In the genomic region with DNA sequence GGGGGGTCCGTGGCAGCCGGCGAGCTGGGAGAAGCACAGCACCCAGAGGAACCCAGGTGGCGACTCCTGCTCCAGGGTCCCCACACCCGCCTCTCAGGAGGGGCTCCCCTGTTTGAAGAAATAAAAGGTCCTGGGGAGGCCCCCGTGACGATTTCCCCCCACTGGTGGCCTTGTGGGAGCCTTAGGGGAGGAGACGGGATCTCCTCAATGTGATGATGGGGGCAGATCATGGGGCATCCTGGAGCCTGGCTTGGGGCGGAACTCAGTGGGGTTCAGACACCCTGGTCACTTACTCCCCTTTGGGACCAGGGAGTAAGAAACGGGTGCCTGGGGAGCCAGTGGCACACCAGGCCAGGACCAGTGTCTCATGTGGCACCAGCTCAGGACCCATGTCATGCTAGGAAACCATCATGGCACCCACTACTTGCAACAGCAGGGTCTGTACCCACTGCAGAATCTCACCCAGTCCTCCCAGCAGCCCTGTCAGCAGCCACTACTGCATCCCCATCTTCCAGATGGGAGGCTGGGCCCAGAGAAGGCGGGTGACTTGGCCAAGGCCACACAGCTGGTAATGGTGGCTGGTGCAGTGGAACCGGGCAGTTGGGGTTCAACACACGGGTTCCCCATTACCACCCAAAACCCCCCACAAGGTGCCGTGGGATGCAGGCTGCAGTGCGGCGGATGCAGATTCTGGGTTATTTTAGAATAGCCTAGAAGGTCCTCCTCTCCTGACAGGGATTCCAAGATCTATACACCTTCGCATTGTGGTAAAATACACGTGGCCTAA, we compare ENCODE assay signal across 22 cellular contexts.
"Had no signal": no experiment of that assay in that cellular context is flagged by ENCODE, and none has a peak within 500 bp of the region (broad histone marks: within the 10 kb centered on the region; RNA-seq: fewer than 3 reads in every experiment).

No MANE protein-coding gene starts in this region.

- H3K27ac ChIP-seq: epithelial cell of prostate, esophagus muscularis mucosa, gastrocnemius medialis, pancreas, prostate gland, thoracic aorta, transverse colon had no signal

- H3K4me3 ChIP-seq: esophagus muscularis mucosa, gastrocnemius medialis, pancreas, prostate gland, thoracic aorta, transverse colon had no signal

- H3K27me3 Mint-ChIP-seq: stimulated activated naive CD8-positive, alpha-beta T cell treated with anti-CD3 and anti-CD28 coated beads, Interleukin-15, amount 100 ng/mL, for 72 hours had no signal

- H3K9me3 ChIP-seq: esophagus muscularis mucosa, gastrocnemius medialis, pancreas, prostate gland, thoracic aorta, transverse colon had no signal

- H3K36me3 Mint-ChIP-seq: immature natural killer cell; naive thymus-derived CD4-positive, alpha-beta T cell; stimulated activated naive B cell treated with anti-CD40 and anti-IgM and Interleukin-4, amounts not matched to agents 10 μg/mL and 1 μg/mL and 100 μg/mL, for 72 hours had no signal

- H3K36me3 ChIP-seq: esophagus muscularis mucosa, gastrocnemius medialis, pancreas, prostate gland, thoracic aorta, transverse colon had no signal

- ATAC-seq: effector memory CD8-positive, alpha-beta T cell; gastrocnemius medialis; left colon; naive thymus-derived CD4-positive, alpha-beta T cell; pancreas; sciatic nerve; stimulated activated naive B cell treated with anti-CD40 and anti-IgM and Interleukin-4, amounts not matched to agents 10 μg/mL and 1 μg/mL and 100 μg/mL, for 72 hours; stimulated activated naive CD8-positive, alpha-beta T cell treated with anti-CD3 and anti-CD28 coated beads, Interleukin-15, amount 100 ng/mL, for 72 hours had no signal

- H3K4me1 Mint-ChIP-seq: central memory CD8-positive, alpha-beta T cell; immature natural killer cell; naive thymus-derived CD4-positive, alpha-beta T cell; stimulated activated naive B cell treated with anti-CD40 and anti-IgM and Interleukin-4, amounts not matched to agents 10 μg/mL and 1 μg/mL and 100 μg/mL, for 72 hours; stimulated activated naive CD8-positive, alpha-beta T cell treated with anti-CD3 and anti-CD28 coated beads, Interleukin-15, amount 100 ng/mL, for 72 hours had no signal

- H3K27ac Mint-ChIP-seq: dendritic cell treated with granulocyte-macrophage colony-stimulating factor and Interleukin-4, amounts not matched to agents 40 ng/mL and 50 ng/mL, for 4 days; effector memory CD8-positive, alpha-beta T cell; immature natural killer cell; stimulated activated naive B cell treated with anti-CD40 and anti-IgM and Interleukin-4, amounts not matched to agents 10 μg/mL and 1 μg/mL and 100 μg/mL, for 72 hours; stimulated activated naive CD8-positive, alpha-beta T cell treated with anti-CD3 and anti-CD28 coated beads, Interleukin-15, amount 100 ng/mL, for 72 hours had no signal

- H3K9me3 Mint-ChIP-seq: central memory CD8-positive, alpha-beta T cell; effector memory CD8-positive, alpha-beta T cell; immature natural killer cell; neural crest cell had no signal

- H3K27me3 ChIP-seq: gastrocnemius medialis, pancreas, transverse colon had no signal

- H3K4me1 ChIP-seq: gastrocnemius medialis, pancreas, prostate gland, transverse colon had no signal

- H3K4me3 Mint-ChIP-seq: central memory CD8-positive, alpha-beta T cell; dendritic cell treated with granulocyte-macrophage colony-stimulating factor and Interleukin-4, amounts not matched to agents 40 ng/mL and 50 ng/mL, for 4 days; effector memory CD8-positive, alpha-beta T cell; immature natural killer cell; naive thymus-derived CD4-positive, alpha-beta T cell; neural crest cell; stimulated activated naive B cell treated with anti-CD40 and anti-IgM and Interleukin-4, amounts not matched to agents 10 μg/mL and 1 μg/mL and 100 μg/mL, for 72 hours; stimulated activated naive CD8-positive, alpha-beta T cell treated with anti-CD3 and anti-CD28 coated beads, Interleukin-15, amount 100 ng/mL, for 72 hours had no signal

- DNase-seq: effector memory CD8-positive, alpha-beta T cell; gastrocnemius medialis; immature natural killer cell; left colon; mammary epithelial cell; naive thymus-derived CD4-positive, alpha-beta T cell; nucleus accumbens; stimulated activated CD4-positive, alpha-beta T cell treated with anti-CD3 and anti-CD28 coated beads, Interleukin-2, amount 100 ng/mL, for 24 hours; stimulated activated CD4-positive, alpha-beta T cell treated with anti-CD3 and anti-CD28 coated beads, Interleukin-4, amount 100 ng/mL, for 4 hours; stimulated activated naive B cell treated with anti-CD40 and anti-IgM and Interleukin-4, amounts not matched to agents 10 μg/mL and 1 μg/mL and 100 μg/mL, for 72 hours; stimulated activated naive CD8-positive, alpha-beta T cell treated with anti-CD3 and anti-CD28 coated beads, Interleukin-15, amount 100 ng/mL, for 72 hours; substantia nigra; transverse colon had no signal
